ENCODE assay signal across 15 cellular contexts in genomic region chr2:46434851-46435273, GRCh38. TPM values are rescaled to one million over a fixed set of nuclear protein-coding genes. Genes with fewer than 3 reads are reported as not detected.
DNase-seq lines count a peak whose midpoint lies in the region; ATAC-seq and TF ChIP-seq lines count a peak whose summit lies in the region.
"Had no signal": no experiment of that assay in that cellular context is flagged by ENCODE, and none has a peak within 500 bp of the region (broad histone marks: within the 10 kb centered on the region; RNA-seq: fewer than 3 reads in every experiment).

No MANE protein-coding gene starts in this region.

- CTCF ChIA-PET in Caco-2 (lab: Charles Lee) = interaction anchor here (1.2 kb wide), 1 partner anchor 26 kb away, joined by 3 read pairs; no protein-coding TSS in a partner anchor

- H3K4me3 Mint-ChIP-seq in Caco-2 (ENCODE audit: unreplicated experiment) = no peak overlapping the region
- no peak overlapping the region for H3K4me3 Mint-ChIP-seq in stimulated activated memory B cell treated with anti-CD40 and anti-IgM and Interleukin-4, amounts not matched to agents 10 μg/mL and 1 μg/mL and 100 μg/mL, for 72 hours
- H3K4me3 Mint-ChIP-seq: stimulated activated effector memory CD8-positive, alpha-beta T cell treated with anti-CD3 and anti-CD28 coated beads, Interleukin-12 subunit alpha, Interleukin-12 subunit beta, amount 100 ng/mL, for 72 hours had no signal

- peaks cover 2% of the 10 kb centered on the region for H3K27me3 Mint-ChIP-seq in Caco-2 (ENCODE audit: insufficient read depth, unreplicated experiment)
- peaks cover 18% of the 10 kb centered on the region for H3K27me3 Mint-ChIP-seq in stimulated activated memory B cell treated with anti-CD40 and anti-IgM and Interleukin-4, amounts not matched to agents 10 μg/mL and 1 μg/mL and 100 μg/mL, for 72 hours

- H3K79me2 ChIP-seq in fibroblast of lung (ENCODE audit: control insufficient read depth, insufficient read depth, low read length) = no peaks in the 10 kb centered on the region

- peaks cover 25% of the 10 kb centered on the region for H3K4me1 Mint-ChIP-seq in Caco-2 (ENCODE audit: low read depth, unreplicated experiment)
- H3K4me1 Mint-ChIP-seq in stimulated activated memory B cell treated with anti-CD40 and anti-IgM and Interleukin-4, amounts not matched to agents 10 μg/mL and 1 μg/mL and 100 μg/mL, for 72 hours = no peaks in the 10 kb centered on the region

- H3K4me3 ChIP-seq in Caco-2 (ENCODE audit: low read depth, low read length) (no peak overlapping the region), SJCRH30 (no peak overlapping the region), fibroblast of lung (replicated peaks in 1 of 4; ENCODE audit: control extremely low read depth in 1 of 4, insufficient read depth in 1 of 4, low read depth in 3 of 4, low read length in 4 of 4) (no peak overlapping the region)

- H3K9me3 ChIP-seq in Caco-2 (no peaks in the 10 kb centered on the region), SJCRH30 (replicated peaks) (no peaks in the 10 kb centered on the region), fibroblast of lung (ENCODE audit: control insufficient read depth, insufficient read depth, low read depth, low read length) (no peaks in the 10 kb centered on the region)

- no peak for TF ChIP-seq CTCF in Caco-2 (IDR thresholded peaks at IDR 0.05; ENCODE audit: insufficient read depth in 1 of 2, low read depth in 1 of 2, low read length in 1 of 2, severe bottlenecking in 1 of 2, unreplicated experiment in 1 of 2)
- no peak for TF ChIP-seq CTCF in fibroblast of lung (conservative IDR thresholded peaks at IDR 0.05 in 1 of 2, IDR thresholded peaks at IDR 0.05 in 1 of 2; ENCODE audit: low read depth in 1 of 2, low read length in 2 of 2)

- H4K20me1 ChIP-seq in fibroblast of lung (ENCODE audit: control insufficient read depth, extremely low read depth, insufficient read depth, low read length) = no peaks in the 10 kb centered on the region

- no peak for ATAC-seq in left lobe of liver
- no peak for ATAC-seq in stimulated activated memory B cell treated with anti-CD40 and anti-IgM and Interleukin-4, amounts not matched to agents 10 μg/mL and 1 μg/mL and 100 μg/mL, for 72 hours
- ATAC-seq: stimulated activated effector memory CD8-positive, alpha-beta T cell treated with anti-CD3 and anti-CD28 coated beads, Interleukin-12 subunit alpha, Interleukin-12 subunit beta, amount 100 ng/mL, for 72 hours had no signal

- no peak overlapping the region for H3K4me2 ChIP-seq in fibroblast of lung (ENCODE audit: extremely low read depth, insufficient read depth, low read length)

- H3K9me3 Mint-ChIP-seq in Caco-2 (ENCODE audit: unreplicated experiment) = peaks cover 17% of the 10 kb centered on the region
- H3K9me3 Mint-ChIP-seq in stimulated activated memory B cell treated with anti-CD40 and anti-IgM and Interleukin-4, amounts not matched to agents 10 μg/mL and 1 μg/mL and 100 μg/mL, for 72 hours = no peaks in the 10 kb centered on the region
- H3K9me3 Mint-ChIP-seq: stimulated activated effector memory CD8-positive, alpha-beta T cell treated with anti-CD3 and anti-CD28 coated beads, Interleukin-12 subunit alpha, Interleukin-12 subunit beta, amount 100 ng/mL, for 72 hours had no signal

- no TSS peak for BruUV-seq in Caco-2 (replicated peaks; lab: Mats Ljungman, UMichigan)

- H3K27me3 ChIP-seq in Caco-2 (replicated peaks; ENCODE audit: control insufficient read depth, insufficient read depth, low read length) (no peaks in the 10 kb centered on the region), SJCRH30 (no peaks in the 10 kb centered on the region), fibroblast of lung (ENCODE audit: control insufficient read depth, insufficient read depth, low read length) (no peaks in the 10 kb centered on the region)

- H3K9ac ChIP-seq in fibroblast of lung (ENCODE audit: insufficient read depth, low read length) = no peak overlapping the region

- no peak for DNase-seq in Caco-2
- DNase-seq in SJCRH30 = peak; percentile 81 to 93
- peak; percentile 92 to 96 for DNase-seq in fibroblast of lung (ENCODE audit: low read depth in 2 of 2)
- peak; percentile 78 for DNase-seq in non-pigmented ciliary epithelial cell (ENCODE audit: low read depth)
- no peak for DNase-seq in dermis blood vessel endothelial cell
- DNase-seq in left lobe of liver (ENCODE audit: low spot score) = no peak
- no peak for DNase-seq in SW 1271 (lab: John Stamatoyannopoulos, UW)
- DNase-seq: erythroblast; GDM1; NCI-H526; stimulated activated CD4-positive, alpha-beta T cell treated with anti-CD3 and anti-CD28 coated beads, Interleukin-4, amount 100 ng/mL, for 1 hour; T1000 had no signal

- no peaks in the 10 kb centered on the region for H3K36me3 Mint-ChIP-seq in Caco-2 (ENCODE audit: insufficient read depth, unreplicated experiment)
- H3K36me3 Mint-ChIP-seq in stimulated activated memory B cell treated with anti-CD40 and anti-IgM and Interleukin-4, amounts not matched to agents 10 μg/mL and 1 μg/mL and 100 μg/mL, for 72 hours = no peaks in the 10 kb centered on the region
- H3K36me3 Mint-ChIP-seq: stimulated activated effector memory CD8-positive, alpha-beta T cell treated with anti-CD3 and anti-CD28 coated beads, Interleukin-12 subunit alpha, Interleukin-12 subunit beta, amount 100 ng/mL, for 72 hours had no signal

- intact Hi-C loops in Caco-2 (cut with micrococcal nuclease; ENCODE audit: unreplicated experiment) = no loop called here

- POLR2A ChIA-PET in Caco-2 (lab: Charles Lee) = interaction anchor here (1.3 kb wide), 1 partner anchor 26 kb away, joined by 3 read pairs; no protein-coding TSS in a partner anchor

- H2AFZ ChIP-seq in fibroblast of lung (ENCODE audit: low read length) = no peak overlapping the region

- peaks cover 23% of the 10 kb centered on the region for H3K4me1 ChIP-seq in Caco-2
- H3K4me1 ChIP-seq in SJCRH30 = peaks cover 31% of the 10 kb centered on the region
- H3K4me1 ChIP-seq in fibroblast of lung (ENCODE audit: control insufficient read depth, extremely low read depth, insufficient read depth, low read length) = peaks cover 9% of the 10 kb centered on the region

- no peaks in the 10 kb centered on the region for H3K36me3 ChIP-seq in Caco-2 (ENCODE audit: control insufficient read depth, insufficient read depth, low read length)
- no peaks in the 10 kb centered on the region for H3K36me3 ChIP-seq in SJCRH30
- H3K36me3 ChIP-seq in fibroblast of lung (ENCODE audit: control insufficient read depth, insufficient read depth, low read length) = no peaks in the 10 kb centered on the region

- H3K27ac Mint-ChIP-seq in Caco-2 (ENCODE audit: unreplicated experiment) = peak overlapping the region; percentile 22
- H3K27ac Mint-ChIP-seq in stimulated activated memory B cell treated with anti-CD40 and anti-IgM and Interleukin-4, amounts not matched to agents 10 μg/mL and 1 μg/mL and 100 μg/mL, for 72 hours = no peak overlapping the region
- H3K27ac Mint-ChIP-seq: stimulated activated effector memory CD8-positive, alpha-beta T cell treated with anti-CD3 and anti-CD28 coated beads, Interleukin-12 subunit alpha, Interleukin-12 subunit beta, amount 100 ng/mL, for 72 hours had no signal

- H3K27ac ChIP-seq in SJCRH30 (peak overlapping the region; percentile 85), fibroblast of lung (ENCODE audit: insufficient read depth, low read length) (no peak overlapping the region)

RNA-seq across cellular contexts. Expression of gene TMEM247, which starts 44.5 kb away (rescaled TPM):
- total RNA-seq in Caco-2 (2022) (not detected in 2 replicates), fibroblast of lung (not detected in 2 replicates), dermis blood vessel endothelial cell (not detected in 2 replicates), left lobe of liver (not detected)
- not detected in 2 replicates for total RNA-seq in SJCRH30 (2014; rRNA removed; shearing (Covaris generic))
- not detected in 2 replicates for polyA plus RNA-seq in fibroblast of lung
- not detected in 2 replicates for polyA plus RNA-seq in fibroblast of lung (2012)
- not detected in 2 replicates for polyA minus RNA-seq in fibroblast of lung (ENCODE audit: low replicate concordance)
- total RNA-seq: cardiac septum had no signal

Comparison
In these comparisons a context has a peak if more than half of its experiments do, and no peak if none do; other contexts are left out.
1. DNase-seq: peak in SJCRH30 (2 of 2), fibroblast of lung (2 of 2) and non-pigmented ciliary epithelial cell (single experiment); none in Caco-2 (0 of 2), dermis blood vessel endothelial cell (single experiment), left lobe of liver (single experiment) and SW 1271 (0 of 2).